ENCODE assay signal across 1 cellular context in the genomic region with DNA sequence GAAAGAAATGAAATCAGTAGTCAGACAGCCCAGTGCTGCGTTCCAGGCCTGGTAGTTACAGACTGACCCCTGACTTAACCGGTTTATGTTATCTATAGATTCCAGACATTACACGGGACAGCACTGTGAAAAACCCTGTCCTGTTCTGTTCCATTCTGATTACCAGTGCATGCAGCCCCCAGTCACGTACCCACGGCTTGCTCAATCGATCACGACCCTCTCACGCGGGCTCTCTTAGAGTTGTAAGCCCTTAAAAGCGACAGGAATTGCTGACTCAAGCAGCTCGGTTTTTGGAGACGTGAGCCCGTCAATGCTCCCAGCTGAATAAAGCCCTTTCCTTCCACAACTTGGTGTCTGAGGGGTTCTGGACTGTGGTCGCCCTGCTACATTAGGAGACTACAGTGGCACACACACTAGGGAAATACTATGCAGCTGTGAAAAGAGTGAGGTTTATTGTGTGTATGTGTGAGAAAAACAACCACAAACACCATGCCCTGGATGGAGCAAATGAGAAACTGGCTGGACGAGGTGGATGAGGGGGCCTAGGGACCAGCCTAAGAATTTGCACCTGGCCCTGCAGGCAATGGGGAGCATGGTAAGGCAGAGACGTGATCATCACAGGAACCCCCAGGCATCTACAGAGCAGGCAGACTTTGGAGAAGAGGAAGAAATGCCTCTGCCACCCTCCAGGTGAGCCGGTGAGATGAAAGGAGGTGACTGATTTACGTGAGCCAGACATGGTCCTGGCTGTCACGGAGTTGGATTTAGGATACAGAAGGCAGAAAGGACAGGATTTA.
TF ChIP-seq lines count a peak whose summit lies in the region.

No MANE protein-coding gene starts in this region.

TF ChIP-seq in K562, 482 proteins besides CTCF, POLR2A, EP300 and RAD21 (continued from another document):
- TF ChIP-seq, protein P1, sequence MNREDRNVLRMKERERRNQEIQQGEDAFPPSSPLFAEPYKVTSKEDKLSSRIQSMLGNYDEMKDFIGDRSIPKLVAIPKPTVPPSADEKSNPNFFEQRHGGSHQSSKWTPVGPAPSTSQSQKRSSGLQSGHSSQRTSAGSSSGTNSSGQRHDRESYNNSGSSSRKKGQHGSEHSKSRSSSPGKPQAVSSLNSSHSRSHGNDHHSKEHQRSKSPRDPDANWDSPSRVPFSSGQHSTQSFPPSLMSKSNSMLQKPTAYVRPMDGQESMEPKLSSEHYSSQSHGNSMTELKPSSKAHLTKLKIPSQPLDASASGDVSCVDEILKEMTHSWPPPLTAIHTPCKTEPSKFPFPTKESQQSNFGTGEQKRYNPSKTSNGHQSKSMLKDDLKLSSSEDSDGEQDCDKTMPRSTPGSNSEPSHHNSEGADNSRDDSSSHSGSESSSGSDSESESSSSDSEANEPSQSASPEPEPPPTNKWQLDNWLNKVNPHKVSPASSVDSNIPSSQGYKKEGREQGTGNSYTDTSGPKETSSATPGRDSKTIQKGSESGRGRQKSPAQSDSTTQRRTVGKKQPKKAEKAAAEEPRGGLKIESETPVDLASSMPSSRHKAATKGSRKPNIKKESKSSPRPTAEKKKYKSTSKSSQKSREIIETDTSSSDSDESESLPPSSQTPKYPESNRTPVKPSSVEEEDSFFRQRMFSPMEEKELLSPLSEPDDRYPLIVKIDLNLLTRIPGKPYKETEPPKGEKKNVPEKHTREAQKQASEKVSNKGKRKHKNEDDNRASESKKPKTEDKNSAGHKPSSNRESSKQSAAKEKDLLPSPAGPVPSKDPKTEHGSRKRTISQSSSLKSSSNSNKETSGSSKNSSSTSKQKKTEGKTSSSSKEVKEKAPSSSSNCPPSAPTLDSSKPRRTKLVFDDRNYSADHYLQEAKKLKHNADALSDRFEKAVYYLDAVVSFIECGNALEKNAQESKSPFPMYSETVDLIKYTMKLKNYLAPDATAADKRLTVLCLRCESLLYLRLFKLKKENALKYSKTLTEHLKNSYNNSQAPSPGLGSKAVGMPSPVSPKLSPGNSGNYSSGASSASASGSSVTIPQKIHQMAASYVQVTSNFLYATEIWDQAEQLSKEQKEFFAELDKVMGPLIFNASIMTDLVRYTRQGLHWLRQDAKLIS (CRISPR knock-in tag; IDR thresholded peaks at IDR 0.05) = peak; percentile 84
- TF ChIP-seq KAT7 (CRISPR knock-in tag; IDR thresholded peaks at IDR 0.05; ENCODE audit: borderline replicate concordance) (0 out of 2 replicates have a peak, but pooled peaks have one; percentile 53), CREM (IDR thresholded peaks at IDR 0.05; ENCODE audit: low read depth) (peak; percentile 63; the same call in 1 of the 2 replicates), L3MBTL2 (IDR thresholded peaks at IDR 0.05) (peak; percentile 70), MAZ (CRISPR knock-in tag; conservative IDR thresholded peaks at IDR 0.05 in 1 of 2, IDR thresholded peaks at IDR 0.05 in 1 of 2) (peak; percentile 60 to 79), NR3C1 (CRISPR knock-in tag; IDR thresholded peaks at IDR 0.05) (no peak), ZNF717 (CRISPR knock-in tag; IDR thresholded peaks at IDR 0.05) (no peak), PRPF4 (IDR thresholded peaks at IDR 0.05; ENCODE audit: insufficient read depth, low read depth, low read length, poor library complexity, severe bottlenecking) (no peak), CBX8 (IDR thresholded peaks at IDR 0.05; ENCODE audit: borderline replicate concordance, extremely low read depth, low read depth, low read length, poor library complexity, severe bottlenecking) (no peak), PTBP1 (IDR thresholded peaks at IDR 0.05; ENCODE audit: low read depth, low read length) (no peak)
- TF ChIP-seq, protein P2, sequence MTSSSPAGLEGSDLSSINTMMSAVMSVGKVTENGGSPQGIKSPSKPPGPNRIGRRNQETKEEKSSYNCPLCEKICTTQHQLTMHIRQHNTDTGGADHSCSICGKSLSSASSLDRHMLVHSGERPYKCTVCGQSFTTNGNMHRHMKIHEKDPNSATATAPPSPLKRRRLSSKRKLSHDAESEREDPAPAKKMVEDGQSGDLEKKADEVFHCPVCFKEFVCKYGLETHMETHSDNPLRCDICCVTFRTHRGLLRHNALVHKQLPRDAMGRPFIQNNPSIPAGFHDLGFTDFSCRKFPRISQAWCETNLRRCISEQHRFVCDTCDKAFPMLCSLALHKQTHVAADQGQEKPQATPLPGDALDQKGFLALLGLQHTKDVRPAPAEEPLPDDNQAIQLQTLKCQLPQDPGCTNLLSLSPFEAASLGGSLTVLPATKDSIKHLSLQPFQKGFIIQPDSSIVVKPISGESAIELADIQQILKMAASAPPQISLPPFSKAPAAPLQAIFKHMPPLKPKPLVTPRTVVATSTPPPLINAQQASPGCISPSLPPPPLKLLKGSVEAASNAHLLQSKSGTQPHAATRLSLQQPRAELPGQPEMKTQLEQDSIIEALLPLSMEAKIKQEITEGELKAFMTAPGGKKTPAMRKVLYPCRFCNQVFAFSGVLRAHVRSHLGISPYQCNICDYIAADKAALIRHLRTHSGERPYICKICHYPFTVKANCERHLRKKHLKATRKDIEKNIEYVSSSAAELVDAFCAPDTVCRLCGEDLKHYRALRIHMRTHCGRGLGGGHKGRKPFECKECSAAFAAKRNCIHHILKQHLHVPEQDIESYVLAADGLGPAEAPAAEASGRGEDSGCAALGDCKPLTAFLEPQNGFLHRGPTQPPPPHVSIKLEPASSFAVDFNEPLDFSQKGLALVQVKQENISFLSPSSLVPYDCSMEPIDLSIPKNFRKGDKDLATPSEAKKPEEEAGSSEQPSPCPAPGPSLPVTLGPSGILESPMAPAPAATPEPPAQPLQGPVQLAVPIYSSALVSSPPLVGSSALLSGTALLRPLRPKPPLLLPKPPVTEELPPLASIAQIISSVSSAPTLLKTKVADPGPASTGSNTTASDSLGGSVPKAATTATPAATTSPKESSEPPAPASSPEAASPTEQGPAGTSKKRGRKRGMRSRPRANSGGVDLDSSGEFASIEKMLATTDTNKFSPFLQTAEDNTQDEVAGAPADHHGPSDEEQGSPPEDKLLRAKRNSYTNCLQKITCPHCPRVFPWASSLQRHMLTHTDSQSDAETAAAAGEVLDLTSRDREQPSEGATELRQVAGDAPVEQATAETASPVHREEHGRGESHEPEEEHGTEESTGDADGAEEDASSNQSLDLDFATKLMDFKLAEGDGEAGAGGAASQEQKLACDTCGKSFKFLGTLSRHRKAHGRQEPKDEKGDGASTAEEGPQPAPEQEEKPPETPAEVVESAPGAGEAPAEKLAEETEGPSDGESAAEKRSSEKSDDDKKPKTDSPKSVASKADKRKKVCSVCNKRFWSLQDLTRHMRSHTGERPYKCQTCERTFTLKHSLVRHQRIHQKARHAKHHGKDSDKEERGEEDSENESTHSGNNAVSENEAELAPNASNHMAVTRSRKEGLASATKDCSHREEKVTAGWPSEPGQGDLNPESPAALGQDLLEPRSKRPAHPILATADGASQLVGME (CRISPR knock-in tag; IDR thresholded peaks at IDR 0.05) = no peak
- TF ChIP-seq, protein P3, sequence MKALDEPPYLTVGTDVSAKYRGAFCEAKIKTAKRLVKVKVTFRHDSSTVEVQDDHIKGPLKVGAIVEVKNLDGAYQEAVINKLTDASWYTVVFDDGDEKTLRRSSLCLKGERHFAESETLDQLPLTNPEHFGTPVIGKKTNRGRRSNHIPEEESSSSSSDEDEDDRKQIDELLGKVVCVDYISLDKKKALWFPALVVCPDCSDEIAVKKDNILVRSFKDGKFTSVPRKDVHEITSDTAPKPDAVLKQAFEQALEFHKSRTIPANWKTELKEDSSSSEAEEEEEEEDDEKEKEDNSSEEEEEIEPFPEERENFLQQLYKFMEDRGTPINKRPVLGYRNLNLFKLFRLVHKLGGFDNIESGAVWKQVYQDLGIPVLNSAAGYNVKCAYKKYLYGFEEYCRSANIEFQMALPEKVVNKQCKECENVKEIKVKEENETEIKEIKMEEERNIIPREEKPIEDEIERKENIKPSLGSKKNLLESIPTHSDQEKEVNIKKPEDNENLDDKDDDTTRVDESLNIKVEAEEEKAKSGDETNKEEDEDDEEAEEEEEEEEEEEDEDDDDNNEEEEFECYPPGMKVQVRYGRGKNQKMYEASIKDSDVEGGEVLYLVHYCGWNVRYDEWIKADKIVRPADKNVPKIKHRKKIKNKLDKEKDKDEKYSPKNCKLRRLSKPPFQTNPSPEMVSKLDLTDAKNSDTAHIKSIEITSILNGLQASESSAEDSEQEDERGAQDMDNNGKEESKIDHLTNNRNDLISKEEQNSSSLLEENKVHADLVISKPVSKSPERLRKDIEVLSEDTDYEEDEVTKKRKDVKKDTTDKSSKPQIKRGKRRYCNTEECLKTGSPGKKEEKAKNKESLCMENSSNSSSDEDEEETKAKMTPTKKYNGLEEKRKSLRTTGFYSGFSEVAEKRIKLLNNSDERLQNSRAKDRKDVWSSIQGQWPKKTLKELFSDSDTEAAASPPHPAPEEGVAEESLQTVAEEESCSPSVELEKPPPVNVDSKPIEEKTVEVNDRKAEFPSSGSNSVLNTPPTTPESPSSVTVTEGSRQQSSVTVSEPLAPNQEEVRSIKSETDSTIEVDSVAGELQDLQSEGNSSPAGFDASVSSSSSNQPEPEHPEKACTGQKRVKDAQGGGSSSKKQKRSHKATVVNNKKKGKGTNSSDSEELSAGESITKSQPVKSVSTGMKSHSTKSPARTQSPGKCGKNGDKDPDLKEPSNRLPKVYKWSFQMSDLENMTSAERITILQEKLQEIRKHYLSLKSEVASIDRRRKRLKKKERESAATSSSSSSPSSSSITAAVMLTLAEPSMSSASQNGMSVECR (CRISPR knock-in tag; IDR thresholded peaks at IDR 0.05) = no peak
